In the genomic region with DNA sequence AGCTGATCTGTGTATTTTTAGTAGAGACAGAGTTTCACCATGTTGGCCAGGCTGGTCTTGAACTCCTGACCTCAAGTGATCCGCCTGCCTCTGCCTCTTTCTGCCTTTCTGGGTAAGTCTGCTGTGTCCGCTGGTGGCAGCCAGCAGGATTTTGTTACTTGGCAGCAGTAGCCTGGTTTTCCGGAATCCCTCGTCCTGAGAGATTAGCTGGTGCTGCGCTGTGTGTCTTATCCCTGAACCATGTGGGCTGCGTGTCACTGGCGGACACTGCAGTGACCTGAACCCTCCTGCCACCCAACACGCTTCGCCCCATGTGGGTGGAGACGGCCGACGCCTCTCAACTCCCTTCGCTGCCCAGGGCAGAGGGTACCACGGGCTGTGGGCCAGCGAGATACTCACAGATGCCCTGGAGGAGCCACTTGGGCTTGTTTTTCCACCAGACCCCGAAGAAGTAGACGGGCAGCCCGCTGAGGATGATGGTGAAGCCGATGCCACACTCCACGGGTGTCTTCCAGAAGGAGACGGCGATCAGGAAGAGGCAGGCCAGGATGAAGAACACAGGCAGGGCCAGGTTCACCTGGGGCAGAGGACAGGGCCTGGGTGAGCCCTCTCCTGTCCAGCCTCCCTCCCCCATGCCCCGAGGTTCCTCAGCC, we compare ENCODE assay signal across 2 cellular contexts.
TF ChIP-seq lines count a peak whose summit lies in the region.

No MANE protein-coding gene starts in this region.

TF ChIP-seq in GM12891, 5 proteins besides CTCF, POLR2A, EP300 and RAD21:
- no peak for TF ChIP-seq POU2F2 (IDR thresholded peaks at IDR 0.05; ENCODE audit: low read depth, low read length)
- TF ChIP-seq POLR2AphosphoS5 (IDR thresholded peaks at IDR 0.05; ENCODE audit: low read depth, low read length), result 0 out of 2 replicates have a peak, but pooled peaks have one; percentile 18

TF ChIP-seq in HepG2, 621 proteins besides CTCF, POLR2A, EP300 and RAD21:
- peak; percentile 72 for TF ChIP-seq RBM22 (optimal IDR thresholded peaks at IDR 0.05; ENCODE audit: low read length)
- TF ChIP-seq RBFOX2 (IDR thresholded peaks at IDR 0.05; ENCODE audit: low read depth, low read length), result 0 out of 2 replicates have a peak, but pooled peaks have one; percentile 2
- no peak for TF ChIP-seq TEAD3 (CRISPR knock-in tag; optimal IDR thresholded peaks at IDR 0.05; ENCODE audit: borderline replicate concordance)
- TF ChIP-seq ZNF720 (CRISPR knock-in tag; IDR thresholded peaks at IDR 0.05), result no peak
